1 cellular context compared by ENCODE assay signal in the genomic region with DNA sequence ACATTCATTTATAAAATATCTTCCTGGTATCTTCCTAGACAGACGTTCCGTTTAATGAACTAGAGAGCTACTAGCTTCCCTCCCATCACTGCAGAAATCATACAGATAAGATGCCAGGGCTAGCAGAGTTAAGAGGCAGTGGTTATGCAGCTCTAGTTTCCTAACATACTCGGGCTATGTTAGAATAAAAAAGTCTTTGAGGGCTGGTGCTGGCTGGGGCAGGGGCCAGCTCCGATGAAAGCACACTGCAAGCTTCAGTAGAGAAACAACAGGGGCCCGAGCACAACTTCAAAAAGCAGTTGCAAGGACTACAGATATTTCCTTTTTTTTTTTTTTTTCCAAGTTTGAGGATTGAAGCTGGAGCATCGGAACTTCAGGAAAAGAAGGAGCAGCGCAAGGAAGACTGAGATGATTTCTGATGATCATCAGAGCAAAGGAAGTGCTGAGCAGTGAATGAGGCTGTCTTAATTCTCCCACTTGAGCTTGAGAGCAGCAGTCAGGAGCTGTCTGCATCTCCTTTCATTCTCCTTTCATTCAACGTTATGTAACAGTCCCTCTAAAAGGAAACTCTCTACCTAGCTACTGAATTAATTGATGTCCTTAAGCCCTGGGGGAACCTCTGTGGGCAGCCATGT.
TF ChIP-seq lines count a peak whose summit lies in the region.

No MANE protein-coding gene starts in this region.

TF ChIP-seq in SK-N-SH treated with all-trans-retinoic acid at 6 μM for 48 hours, 23 proteins besides CTCF, POLR2A, EP300 and RAD21 (continued from another document):
- TF ChIP-seq TSHZ2 (CRISPR knock-in tag; IDR thresholded peaks at IDR 0.05), result no peak
- TF ChIP-seq OSR1 (CRISPR knock-in tag; IDR thresholded peaks at IDR 0.05), result no peak
- no peak for TF ChIP-seq ZNF565 (CRISPR knock-in tag; conservative IDR thresholded peaks at IDR 0.05; ENCODE audit: low read depth)
- TF ChIP-seq GLIS3 (CRISPR knock-in tag; IDR thresholded peaks at IDR 0.05), result no peak
- no peak for TF ChIP-seq ARNTL (CRISPR knock-in tag; IDR thresholded peaks at IDR 0.05; ENCODE audit: borderline replicate concordance, low read depth)
- no peak for TF ChIP-seq CSDC2 (CRISPR knock-in tag; IDR thresholded peaks at IDR 0.05)
